ENCODE assay signal across 17 cellular contexts in genomic region chr2:178163395-178163794, GRCh38. TPM values are rescaled to one million over a fixed set of nuclear protein-coding genes. Genes with fewer than 3 reads are reported as not detected.
DNase-seq lines count a peak whose midpoint lies in the region; ATAC-seq, FAIRE-seq and TF ChIP-seq lines count a peak whose summit lies in the region.
"Had no signal": no experiment of that assay in that cellular context is flagged by ENCODE, and none has a peak within 500 bp of the region (broad histone marks: within the 10 kb centered on the region; RNA-seq: fewer than 3 reads in every experiment).

No MANE protein-coding gene starts in this region.

- ATAC-seq in HG03432 (IDR thresholded peaks at IDR 0.05; ENCODE audit: unreplicated experiment): peak; percentile 50
- ATAC-seq in GM12878: no peak; the same call in 2 of the 3 replicates
- no peak for ATAC-seq in HG02884 (IDR thresholded peaks at IDR 0.05; ENCODE audit: unreplicated experiment)
- no peak for ATAC-seq in HG03460 (IDR thresholded peaks at IDR 0.05; ENCODE audit: unreplicated experiment)

- no peaks in the 10 kb centered on the region for H3K27me3 Mint-ChIP-seq in neural progenitor cell (ENCODE audit: insufficient read depth, low read depth)

- no peak overlapping the region for H3K4me3 ChIP-seq in GM12878
- H3K4me3 ChIP-seq in neural progenitor cell: no peak overlapping the region
- no peak overlapping the region for H3K4me3 ChIP-seq in coronary artery
- H3K4me3 ChIP-seq in right atrium auricular region: no peak overlapping the region
- H3K4me3 ChIP-seq: adrenal gland, thoracic aorta had no signal

- SMC1A ChIA-PET in GM12878 (lab: Charles Lee; ENCODE audit: uncharacterized antibody, unreplicated experiment): no interaction called here

- H3K9ac ChIP-seq in GM12878 (ENCODE audit: control insufficient read depth, insufficient read depth, low read length) (no peak overlapping the region), neural progenitor cell (no peak overlapping the region)

- H3K79me2 ChIP-seq in GM12878 (ENCODE audit: control insufficient read depth, insufficient read depth, low read length): no peaks in the 10 kb centered on the region
- no peaks in the 10 kb centered on the region for H3K79me2 ChIP-seq in neural progenitor cell (ENCODE audit: low read depth)

- H4K20me1 ChIP-seq in GM12878 (ENCODE audit: control insufficient read depth, insufficient read depth): no peaks in the 10 kb centered on the region
- H4K20me1 ChIP-seq in neural progenitor cell (ENCODE audit: low read depth): no peaks in the 10 kb centered on the region

- H3K4me1 Mint-ChIP-seq in neural progenitor cell: peaks cover 2% of the 10 kb centered on the region

- TF ChIP-seq RAD21 in GM12878 (IDR thresholded peaks at IDR 0.05; ENCODE audit: insufficient read depth, low read depth, low read length): no peak

- H3K36me3 ChIP-seq in GM12878 (ENCODE audit: control insufficient read depth in 2 of 2, insufficient read depth in 2 of 2, low read length in 1 of 2) (no peaks in the 10 kb centered on the region), neural progenitor cell (no peaks in the 10 kb centered on the region), right atrium auricular region (no peaks in the 10 kb centered on the region)
- H3K36me3 ChIP-seq: adrenal gland, thoracic aorta had no signal

- no peak for TF ChIP-seq CTCF in GM12878 (IDR thresholded peaks at IDR 0.05 in 2 of 3, conservative IDR thresholded peaks at IDR 0.05 in 1 of 3; ENCODE audit: control insufficient read depth in 2 of 3, extremely low read depth in 1 of 3, insufficient read depth in 1 of 3, low read depth in 3 of 3, low read length in 3 of 3)
- TF ChIP-seq CTCF in neural progenitor cell (IDR thresholded peaks at IDR 0.05): no peak
- no peak for TF ChIP-seq CTCF in coronary artery (IDR thresholded peaks at IDR 0.05)
- no peak for TF ChIP-seq CTCF in right atrium auricular region (IDR thresholded peaks at IDR 0.05)

- intact Hi-C loops in GM12878 (cut with micrococcal nuclease; ENCODE audit: unreplicated experiment): no loop called here

- no peak for TF ChIP-seq POLR2A in GM12878 (IDR thresholded peaks at IDR 0.05; ENCODE audit: low read depth, low read length)

- RAD21 ChIA-PET in GM12878 (lab: Charles Lee; ENCODE audit: unreplicated experiment): no interaction called here

- POLR2A ChIA-PET in GM12878 (lab: Charles Lee): no interaction called here

- CTCF ChIA-PET in GM12878 (lab: Yijun Ruan, JAX): interaction anchor here (1.0 kb wide), 1 partner anchor 43 kb away, joined by 3 read pairs; no protein-coding TSS in a partner anchor

- 0 out of 2 replicates have a peak overlapping the region, but pooled peaks have one; percentile 1 for H3K4me2 ChIP-seq in GM12878 (ENCODE audit: control insufficient read depth, insufficient read depth)
- H3K4me2 ChIP-seq in neural progenitor cell: no peak overlapping the region

- no peaks in the 10 kb centered on the region for H3K9me3 ChIP-seq in GM12878 (replicated peaks; ENCODE audit: control insufficient read depth, insufficient read depth, low read length)
- H3K9me3 ChIP-seq in neural progenitor cell (ENCODE audit: low read depth): no peaks in the 10 kb centered on the region
- no peaks in the 10 kb centered on the region for H3K9me3 ChIP-seq in right atrium auricular region
- H3K9me3 ChIP-seq: adrenal gland, thoracic aorta had no signal

- WGBS in GM12878 (ENCODE audit: insufficient coverage, insufficient replicate concordance, low lambda C conversion rate, missing lambda C conversion rate): 2% methylated on average over 4 of the region's 4 CpGs

- H3K27ac Mint-ChIP-seq in neural progenitor cell: no peak overlapping the region
- H3K27ac Mint-ChIP-seq: activated T-cell treated with anti-CD3 and anti-CD28 coated beads, Interleukin-2, amount 50 U/mL, for 24 hours; T-helper 2 cell treated with Interferon-gamma antibody and Interleukin-4, amounts not matched to agents 5 μg/mL and 100 μg/mL, for 36 hours had no signal

- no peak overlapping the region for H3K4me3 Mint-ChIP-seq in neural progenitor cell
- H3K4me3 Mint-ChIP-seq: activated T-cell treated with anti-CD3 and anti-CD28 coated beads, Interleukin-2, amount 50 U/mL, for 24 hours; T-helper 2 cell treated with Interferon-gamma antibody and Interleukin-4, amounts not matched to agents 5 μg/mL and 100 μg/mL, for 36 hours had no signal

- H3K27ac ChIP-seq in GM12878 (ENCODE audit: control insufficient read depth, insufficient read depth) (no peak overlapping the region), neural progenitor cell (no peak overlapping the region), coronary artery (no peak overlapping the region), right atrium auricular region (no peak overlapping the region)
- H3K27ac ChIP-seq: adrenal gland, HL-60, thoracic aorta had no signal

- FAIRE-seq in GM12878 (lab: Jason Lieb, UNC): no peak

- DNase-seq in EL (peak; percentile 41), GM12878 (ENCODE audit: low read depth, low spot score) (no peak), neural progenitor cell (ENCODE audit: low spot score) (no peak), coronary artery (ENCODE audit: low spot score) (no peak), right atrium auricular region (ENCODE audit: low spot score) (no peak)
- DNase-seq: activated CD4-positive, alpha-beta T cell treated with anti-CD3 and anti-CD28 coated beads, Interleukin-2, amount 50 U/mL, for 1 hour; activated T-cell treated with anti-CD3 and anti-CD28 coated beads, Interleukin-2, amount 50 U/mL, for 24 hours; cortex of kidney; NCI-H187 treated with DMSO at 0.1 percent for 48 hours; NCI-H82 had no signal

- H2AFZ ChIP-seq in GM12878 (ENCODE audit: control insufficient read depth, low read depth, low read length): no peak overlapping the region
- H2AFZ ChIP-seq in neural progenitor cell (replicated peaks): peak overlapping the region; percentile 86

- no TSS peak for BruUV-seq in GM12878 (replicated peaks; lab: Mats Ljungman, UMichigan)

- H3K9me3 Mint-ChIP-seq in neural progenitor cell: no peaks in the 10 kb centered on the region
- H3K9me3 Mint-ChIP-seq: activated T-cell treated with anti-CD3 and anti-CD28 coated beads, Interleukin-2, amount 50 U/mL, for 24 hours; T-helper 2 cell treated with Interferon-gamma antibody and Interleukin-4, amounts not matched to agents 5 μg/mL and 100 μg/mL, for 36 hours had no signal

- no peaks in the 10 kb centered on the region for H3F3A ChIP-seq in neural progenitor cell (ENCODE audit: low read depth)

- in situ Hi-C loops in GM12878 (cut with MboI): no loop called here

- no peaks in the 10 kb centered on the region for H3K36me3 Mint-ChIP-seq in neural progenitor cell

- H3K4me1 ChIP-seq in GM12878 (ENCODE audit: control insufficient read depth, insufficient read depth, low read length) (no peaks in the 10 kb centered on the region), neural progenitor cell (peaks cover 4% of the 10 kb centered on the region), right atrium auricular region (no peaks in the 10 kb centered on the region)
- H3K4me1 ChIP-seq: adrenal gland had no signal

- no peak for TF ChIP-seq EP300 in GM12878 (IDR thresholded peaks at IDR 0.05; ENCODE audit: borderline replicate concordance in 1 of 2, control insufficient read depth in 1 of 2, low read depth in 2 of 2, low read length in 2 of 2)

- H3K27me3 ChIP-seq in GM12878 (replicated peaks in 1 of 2; ENCODE audit: control insufficient read depth in 2 of 2, insufficient read depth in 2 of 2, low read length in 1 of 2) (no peaks in the 10 kb centered on the region; a peak in 1 of 4 replicates), neural progenitor cell (no peaks in the 10 kb centered on the region), right atrium auricular region (no peaks in the 10 kb centered on the region)
- H3K27me3 ChIP-seq: adrenal gland had no signal

RNA-seq across cellular contexts. Expression of gene OSBPL6, which starts 30.9 kb away (rescaled TPM):
- not detected in 2 replicates for total RNA-seq in GM12878 (2013; cell fraction: nucleolus; rRNA removed)
- 0.06 TPM in 1 of 2 replicates, not detected in the other for total RNA-seq in GM12878 (2014; rRNA removed)
- total RNA-seq in GM12878 (2014; rRNA removed; fragmentation: Illumina TruSeq; extraction: Trizol): not detected in 2 replicates
- 0.11 TPM in 1 of 2 replicates, not detected in the other for total RNA-seq in GM12878 (2021)
- not detected for polyA plus RNA-seq in GM12878 (2011; ENCODE audit: low read depth)
- 0.03 and 0.06 TPM in 2 replicates for polyA plus RNA-seq in GM12878 (2011; rRNA removed)
- 0.06 TPM in 1 of 2 replicates, not detected in the other for polyA plus RNA-seq in GM12878 (2011; cell fraction: cytosol; rRNA removed)
- polyA plus RNA-seq in GM12878 (2011; cell fraction: nucleus; rRNA removed): 0.03 and 0.06 TPM in 2 replicates
- polyA plus RNA-seq in GM12878 (2012): 0.03 and 0.10 TPM in 2 replicates
- 0.01 TPM in 1 of 2 replicates, not detected in the other for polyA plus RNA-seq in GM12878 (2014; fragmentation: Illumina TruSeq; extraction: Trizol)
- not detected for polyA plus RNA-seq in GM12878 (2014; fragmentation: Nextera tagmentation; extraction: Ambion mirVana)
- 0.08 TPM in 2 replicates for polyA plus RNA-seq in GM12878 (2014; rRNA removed)
- polyA plus RNA-seq in GM12878 (2016; fragmentation: Nextera tagmentation; extraction: Ambion mirVana): under 1 TPM in 1 of 2 experiments, not detected in 1; 0.03 TPM
- polyA minus RNA-seq in GM12878 (2011; rRNA and poly(A)+ RNA removed): 0.10 TPM in 1 of 2 replicates, not detected in the other
- not detected in 2 replicates for polyA minus RNA-seq in GM12878 (2011; cell fraction: cytosol; rRNA and poly(A)+ RNA removed)
- polyA minus RNA-seq in GM12878 (2011; cell fraction: nucleus; rRNA and poly(A)+ RNA removed): not detected in 2 replicates
- total RNA-seq in neural progenitor cell (ENCODE audit: low replicate concordance): 14.0 and 14.8 TPM in 2 replicates
- total RNA-seq in right atrium auricular region: 10 to 100 TPM in 1 of 2 donors, 1 to 10 TPM in 1; 4.8 to 11.5 TPM

RNA-seq across cellular contexts. Expression of gene RBM45, which starts 51.2 kb away (rescaled TPM):
- total RNA-seq in GM12878 (2013; cell fraction: nucleolus; rRNA removed): 34.4 and 37.2 TPM in 2 replicates
- 15.1 and 21.1 TPM in 2 replicates for total RNA-seq in GM12878 (2014; rRNA removed)
- total RNA-seq in GM12878 (2014; rRNA removed; fragmentation: Illumina TruSeq; extraction: Trizol): 18.7 and 19.6 TPM in 2 replicates
- total RNA-seq in GM12878 (2021): 12.8 and 13.9 TPM in 2 replicates
- polyA plus RNA-seq in GM12878 (2011; ENCODE audit: low read depth): 4.7 TPM
- polyA plus RNA-seq in GM12878 (2011; rRNA removed): 13.1 and 22.5 TPM in 2 replicates
- 4.2 and 5.3 TPM in 2 replicates for polyA plus RNA-seq in GM12878 (2011; cell fraction: cytosol; rRNA removed)
- 11.2 and 14.4 TPM in 2 replicates for polyA plus RNA-seq in GM12878 (2011; cell fraction: nucleus; rRNA removed)
- polyA plus RNA-seq in GM12878 (2012): 7.5 and 10.4 TPM in 2 replicates
- 13.8 and 14.0 TPM in 2 replicates for polyA plus RNA-seq in GM12878 (2014; fragmentation: Illumina TruSeq; extraction: Trizol)
- 10 to 100 TPM in 1 of 2 experiments, 1 to 10 TPM in 1; 6.2 to 12.8 TPM for polyA plus RNA-seq in GM12878 (2014; fragmentation: Nextera tagmentation; extraction: Ambion mirVana)
- 14.0 and 15.7 TPM in 2 replicates for polyA plus RNA-seq in GM12878 (2014; rRNA removed)
- polyA plus RNA-seq in GM12878 (2016; fragmentation: Nextera tagmentation; extraction: Ambion mirVana): 10 to 100 TPM; 18.8 to 21.7 TPM
- polyA minus RNA-seq in GM12878 (2011; rRNA and poly(A)+ RNA removed): 7.6 and 8.2 TPM in 2 replicates
- 2.5 and 4.7 TPM in 2 replicates for polyA minus RNA-seq in GM12878 (2011; cell fraction: cytosol; rRNA and poly(A)+ RNA removed)
- 14.4 and 17.8 TPM in 2 replicates for polyA minus RNA-seq in GM12878 (2011; cell fraction: nucleus; rRNA and poly(A)+ RNA removed)
- 12.6 and 23.0 TPM in 2 replicates for total RNA-seq in neural progenitor cell (ENCODE audit: low replicate concordance)
- 1 to 10 TPM; 4.1 to 8.5 TPM for total RNA-seq in right atrium auricular region

Comparison
In these comparisons a context has a peak if more than half of its experiments do, and no peak if none do; other contexts are left out.
1. RNA of gene OSBPL6, which starts 30.9 kb away (total RNA-seq): 14.0 to 14.8 TPM in neural progenitor cell and 4.8 to 11.5 TPM in right atrium auricular region; 0.06 to 0.11 TPM in GM12878; every median in the first group is over 4 times any median in the second.